ENCODE assay signal across 14 cellular contexts in genomic region chr12:108649668-108650067, GRCh38. TPM values are rescaled to one million over a fixed set of nuclear protein-coding genes. Genes with fewer than 3 reads are reported as not detected.
A peak's percentile ranks its signal among the peaks of the same experiment; 100 is the strongest.
DNase-seq lines count a peak whose midpoint lies in the region; ATAC-seq, FAIRE-seq and TF ChIP-seq lines count a peak whose summit lies in the region.
"Had no signal": no experiment of that assay in that cellular context is flagged by ENCODE, and none has a peak within 500 bp of the region (broad histone marks: within the 10 kb centered on the region; RNA-seq: fewer than 3 reads in every experiment).

No MANE protein-coding gene starts in this region.

- TF ChIP-seq POLR2A in A549 (IDR thresholded peaks at IDR 0.05; ENCODE audit: low read length), result no peak

- intact Hi-C loops in kidney (cut with DNase I), result no loop called here
- intact Hi-C loops in CD4-positive, alpha-beta T cell (cut with DNase I, micrococcal nuclease), result no loop called here

- peak overlapping the region; percentile 12 for H3K27ac Mint-ChIP-seq in astrocyte (ENCODE audit: unreplicated experiment)
- H3K27ac Mint-ChIP-seq in CD4-positive, alpha-beta T cell, result no peak overlapping the region
- H3K27ac Mint-ChIP-seq: GM23338, WTC11 had no signal

- CTCF ChIA-PET in A549 (lab: Yijun Ruan, JAX), result interaction anchor here (0.6 to 4.1 kb wide), 4 partner anchors 14 to 154 kb away, joined by 3 to 26 read pairs (median 8); no protein-coding TSS in a partner anchor
- CTCF ChIA-PET in CD4-positive, alpha-beta T cell (lab: Charles Lee), result interaction anchor here (0.7 kb wide), 1 partner anchor 32 kb away, joined by 3 read pairs; no protein-coding TSS in a partner anchor

- H3K4me3 Mint-ChIP-seq in astrocyte (ENCODE audit: unreplicated experiment), result no peak overlapping the region
- H3K4me3 Mint-ChIP-seq in CD4-positive, alpha-beta T cell, result no peak overlapping the region
- H3K4me3 Mint-ChIP-seq: GM23338, neural crest cell, WTC11 had no signal

- ATAC-seq in A549 (peak; percentile 16 to 46; a peak in 3 of 6 replicates), GM18870 (IDR thresholded peaks at IDR 0.05; ENCODE audit: unreplicated experiment) (no peak), GM18517 (IDR thresholded peaks at IDR 0.05; ENCODE audit: unreplicated experiment) (no peak)
- no peak for ATAC-seq in CD4-positive, alpha-beta T cell (ENCODE audit: poor library complexity)
- ATAC-seq: GM23338, WTC11 had no signal

- TF ChIP-seq CTCF in A549 (IDR thresholded peaks at IDR 0.05) (no peak), astrocyte (IDR thresholded peaks at IDR 0.05; ENCODE audit: insufficient read depth, low read depth, low read length) (no peak), kidney (IDR thresholded peaks at IDR 0.05; ENCODE audit: borderline replicate concordance, extremely low read depth, insufficient read depth) (no peak)
- no peak for TF ChIP-seq CTCF in CD4-positive, alpha-beta T cell (IDR thresholded peaks at IDR 0.05)

- FAIRE-seq in A549 (lab: Jason Lieb, UNC) (no peak), astrocyte (lab: Jason Lieb, UNC) (peak; percentile 97), kidney (lab: Jason Lieb, UNC) (no peak)

- H3K36me3 Mint-ChIP-seq in astrocyte (ENCODE audit: low read depth, unreplicated experiment), result peaks cover 29% of the 10 kb centered on the region
- H3K36me3 Mint-ChIP-seq in CD4-positive, alpha-beta T cell (ENCODE audit: low read depth), result no peaks in the 10 kb centered on the region

- no peaks in the 10 kb centered on the region for H3K27me3 Mint-ChIP-seq in astrocyte (ENCODE audit: low read depth, unreplicated experiment)
- H3K27me3 Mint-ChIP-seq in CD4-positive, alpha-beta T cell, result no peaks in the 10 kb centered on the region

- H3K27ac ChIP-seq in A549 (peak overlapping the region in 1 of 2 experiments; percentile 32; a peak in 1 of 6 replicates), astrocyte (ENCODE audit: low read depth, low read length) (peak overlapping the region; percentile 89), kidney (ENCODE audit: low read depth in 2 of 2, low read length in 2 of 2) (no peak overlapping the region)
- H3K27ac ChIP-seq in CD4-positive, alpha-beta T cell (ENCODE audit: low read depth, low read length), result no peak overlapping the region

- H2AFZ ChIP-seq in astrocyte (ENCODE audit: low read depth, low read length), result no peak overlapping the region
- H2AFZ ChIP-seq: GM23338 had no signal

- no peaks in the 10 kb centered on the region for H3K27me3 ChIP-seq in astrocyte (ENCODE audit: insufficient read depth, low read length)
- no peaks in the 10 kb centered on the region for H3K27me3 ChIP-seq in CD4-positive, alpha-beta T cell (ENCODE audit: control insufficient read depth, insufficient read depth, low read length)
- H3K27me3 ChIP-seq: heart right ventricle had no signal

- H3K79me2 ChIP-seq in astrocyte (ENCODE audit: insufficient read depth, low read length), result peaks cover 58% of the 10 kb centered on the region

- peak in 1 of 2 experiments; percentile 24 for DNase-seq in A549 (ENCODE audit: low read depth in 1 of 2, low spot score in 1 of 2)
- DNase-seq in HCEC 1CT, result peak; percentile 87
- peak; percentile 97 for DNase-seq in astrocyte (ENCODE audit: low read depth)
- DNase-seq in iris pigment epithelial cell (ENCODE audit: low read depth), result peak; percentile 95
- DNase-seq in kidney, result no peak
- no peak for DNase-seq in CD4-positive, alpha-beta T cell
- DNase-seq: heart right ventricle, NCI-H1105 treated with DMSO at 0.1 percent for 48 hours had no signal

- no peak for TF ChIP-seq EP300 in A549 (IDR thresholded peaks at IDR 0.05)

- no peak overlapping the region for H3K4me3 ChIP-seq in A549
- H3K4me3 ChIP-seq in astrocyte (ENCODE audit: insufficient read depth, low read depth, low read length), result no peak overlapping the region
- H3K4me3 ChIP-seq in kidney (ENCODE audit: low read length in 2 of 2), result no peak overlapping the region
- H3K4me3 ChIP-seq: GM23338, heart right ventricle had no signal

- WGBS in A549 (ENCODE audit: missing lambda C conversion rate), result 51% methylated on average over 4 of the region's 4 CpGs

- H3K9ac ChIP-seq in astrocyte (ENCODE audit: low read length) (peak overlapping the region; percentile 63), kidney (ENCODE audit: low read length in 2 of 2) (no peak overlapping the region)

- H3K9me3 ChIP-seq in A549 (no peaks in the 10 kb centered on the region), astrocyte (ENCODE audit: insufficient read depth, low read depth, low read length) (no peaks in the 10 kb centered on the region), kidney (ENCODE audit: control insufficient read depth in 1 of 2, low read length in 2 of 2) (no peaks in the 10 kb centered on the region)
- H3K9me3 ChIP-seq in CD4-positive, alpha-beta T cell (ENCODE audit: control insufficient read depth, low read length), result no peaks in the 10 kb centered on the region
- H3K9me3 ChIP-seq: heart right ventricle had no signal

- H3K4me1 Mint-ChIP-seq in astrocyte (ENCODE audit: low read depth, unreplicated experiment), result peaks cover 47% of the 10 kb centered on the region
- peaks cover 26% of the 10 kb centered on the region for H3K4me1 Mint-ChIP-seq in CD4-positive, alpha-beta T cell (ENCODE audit: low read depth)
- H3K4me1 Mint-ChIP-seq: neural crest cell had no signal

- H3K4me1 ChIP-seq in A549 (peaks cover 29% of the 10 kb centered on the region), astrocyte (ENCODE audit: insufficient read depth, low read length) (peaks cover 36% of the 10 kb centered on the region), kidney (ENCODE audit: control insufficient read depth in 1 of 2, insufficient read depth in 1 of 2, low read depth in 1 of 2, low read length in 2 of 2) (peaks cover 3 to 6% of the 10 kb centered on the region in 2 donors)

- H3K9me3 Mint-ChIP-seq in astrocyte (ENCODE audit: unreplicated experiment), result no peaks in the 10 kb centered on the region
- H3K9me3 Mint-ChIP-seq in CD4-positive, alpha-beta T cell, result no peaks in the 10 kb centered on the region
- H3K9me3 Mint-ChIP-seq: activated naive CD4-positive, alpha-beta T cell treated with anti-CD3 and anti-CD28 coated beads, Interleukin-2, amount 50 U/mL, for 72 hours; GM23338; neural crest cell; WTC11 had no signal

- H3K36me3 ChIP-seq in astrocyte (ENCODE audit: insufficient read depth, low read length), result peaks cover 82% of the 10 kb centered on the region
- peaks cover 7 to 10% of the 10 kb centered on the region in 2 donors for H3K36me3 ChIP-seq in kidney (ENCODE audit: control insufficient read depth in 1 of 2, insufficient read depth in 2 of 2, low read length in 2 of 2)

- peaks cover 31% of the 10 kb centered on the region for H4K20me1 ChIP-seq in astrocyte (ENCODE audit: insufficient read depth, low read length)

- TF ChIP-seq RAD21 in A549 (conservative IDR thresholded peaks at IDR 0.05 in 1 of 2, IDR thresholded peaks at IDR 0.05 in 1 of 2), result no peak

- POLR2A ChIA-PET in A549 (lab: Yijun Ruan, JAX), result no interaction called here
- POLR2A ChIA-PET in CD4-positive, alpha-beta T cell (lab: Charles Lee), result interaction anchor here (0.8 to 0.9 kb wide), 2 partner anchors 14 to 15 kb away, joined by 3 to 4 read pairs; no protein-coding TSS in a partner anchor

- H3K4me2 ChIP-seq in A549, result 0 out of 3 replicates have a peak overlapping the region, but pooled peaks have one; percentile 5
- peak overlapping the region; percentile 65 for H3K4me2 ChIP-seq in astrocyte (ENCODE audit: low read length)
- H3K4me2 ChIP-seq: GM23338 had no signal

TF ChIP-seq in A549, 52 proteins besides CTCF, POLR2A, EP300 and RAD21 (continues in another document):
- TF ChIP-seq MAZ (IDR thresholded peaks at IDR 0.05; ENCODE audit: borderline replicate concordance, low read depth, low read length) (no peak), SREBF2 (IDR thresholded peaks at IDR 0.05) (no peak), ATOH8 (CRISPR knock-in tag; IDR thresholded peaks at IDR 0.05; ENCODE audit: low read depth) (no peak)

RNA-seq across cellular contexts. Expression of gene SELPLG, which starts 16.0 kb away (rescaled TPM):
- polyA plus RNA-seq in A549 (2011; rRNA removed) (0.17 and 0.24 TPM in 2 replicates), A549 (2017; fragmentation: RNase III; extraction: RNeasy Plus Mini Kit Qiagen cat#74134 plus additional on column Dnase treatment) (0.43 to 0.67 TPM (median 0.65 TPM) in 3 replicates), kidney (ENCODE audit: insufficient read depth, low read depth, low replicate concordance) (3.7 TPM)
- 0.30 and 0.49 TPM in 2 replicates for polyA plus RNA-seq in A549 (2012; cell fraction: cytosol; rRNA removed)
- 1.2 and 1.3 TPM in 2 replicates for polyA plus RNA-seq in A549 (2012; cell fraction: nucleus; rRNA removed)
- 0.19 TPM in 1 of 2 replicates, not detected in the other for polyA minus RNA-seq in A549 (2011; rRNA and poly(A)+ RNA removed)
- total RNA-seq in astrocyte (4.9 and 5.8 TPM in 2 replicates), kidney (14.3 TPM)
- 10 to 100 TPM; 25.7 to 27.8 TPM for total RNA-seq in CD4-positive, alpha-beta T cell

RNA-seq across cellular contexts. Expression of gene TMEM119, which starts 51.8 kb away (rescaled TPM):
- polyA plus RNA-seq in A549 (2011; rRNA removed), result not detected in 2 replicates
- polyA plus RNA-seq in A549 (2012; cell fraction: cytosol; rRNA removed), result not detected in 2 replicates
- not detected in 2 replicates for polyA plus RNA-seq in A549 (2012; cell fraction: nucleus; rRNA removed)
- not detected in 3 replicates for polyA plus RNA-seq in A549 (2017; fragmentation: RNase III; extraction: RNeasy Plus Mini Kit Qiagen cat#74134 plus additional on column Dnase treatment)
- not detected in 2 replicates for polyA minus RNA-seq in A549 (2011; rRNA and poly(A)+ RNA removed)
- total RNA-seq in astrocyte, result 0.91 and 1.8 TPM in 2 replicates
- total RNA-seq in kidney, result 15.8 TPM
- 4.1 TPM for polyA plus RNA-seq in kidney (ENCODE audit: insufficient read depth, low read depth, low replicate concordance)
- total RNA-seq in CD4-positive, alpha-beta T cell, result 1 to 10 TPM; 2.1 to 2.6 TPM

Comparison
In these comparisons a context has a peak if more than half of its experiments do, and no peak if none do; other contexts are left out.
1. ATAC-seq: peak in A549 (2 of 2); none in CD4-positive, alpha-beta T cell (single experiment), GM18870 (single experiment) and GM18517 (single experiment).
2. DNase-seq: peak in HCEC 1CT (single experiment), astrocyte (single experiment) and iris pigment epithelial cell (single experiment); none in kidney (single experiment) and CD4-positive, alpha-beta T cell (0 of 10).